Comparison of ENCODE assay signal across 1 cellular context in the genomic region with DNA sequence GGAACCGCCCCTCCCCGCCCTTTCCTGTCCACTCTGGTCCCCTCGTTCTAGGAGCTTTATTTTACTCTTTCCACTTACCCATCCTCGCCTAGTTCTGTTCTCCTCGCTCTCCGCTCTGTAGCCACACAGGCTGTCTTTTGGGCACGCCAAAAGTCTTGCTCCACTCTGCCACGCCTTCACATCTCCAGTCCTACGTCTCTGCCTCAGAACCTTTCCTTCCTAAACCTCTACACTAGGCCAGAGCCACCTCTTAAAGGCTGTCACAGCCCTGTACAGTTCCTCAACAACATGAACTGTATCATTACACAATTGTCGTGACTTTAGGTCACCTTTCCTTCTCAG.
TF ChIP-seq lines count a peak whose summit lies in the region.

No MANE protein-coding gene starts in this region.

TF ChIP-seq in K562, 482 proteins besides CTCF, POLR2A, EP300 and RAD21 (continued from another document):
- TF ChIP-seq CTBP1 (IDR thresholded peaks at IDR 0.05; ENCODE audit: borderline replicate concordance) (0 out of 2 replicates have a peak, but pooled peaks have one; percentile 5), ZNF146 (CRISPR knock-in tag; IDR thresholded peaks at IDR 0.05; ENCODE audit: unreplicated experiment) (no peak), NR2C2 (CRISPR knock-in tag; IDR thresholded peaks at IDR 0.05) (no peak), NR2C2 (tag; IDR thresholded peaks at IDR 0.05) (peak; percentile 93), TAF1 (IDR thresholded peaks at IDR 0.05; ENCODE audit: control insufficient read depth, extremely low read depth, insufficient read depth, low read length, severe bottlenecking) (no peak), XRCC4 (IDR thresholded peaks at IDR 0.05; ENCODE audit: extremely low read depth, insufficient read depth, insufficient read length) (no peak), PHTF2 (CRISPR knock-in tag; IDR thresholded peaks at IDR 0.05) (no peak), ZNF197 (CRISPR knock-in tag; IDR thresholded peaks at IDR 0.05; ENCODE audit: low read depth) (no peak)
- TF ChIP-seq, protein P1, sequence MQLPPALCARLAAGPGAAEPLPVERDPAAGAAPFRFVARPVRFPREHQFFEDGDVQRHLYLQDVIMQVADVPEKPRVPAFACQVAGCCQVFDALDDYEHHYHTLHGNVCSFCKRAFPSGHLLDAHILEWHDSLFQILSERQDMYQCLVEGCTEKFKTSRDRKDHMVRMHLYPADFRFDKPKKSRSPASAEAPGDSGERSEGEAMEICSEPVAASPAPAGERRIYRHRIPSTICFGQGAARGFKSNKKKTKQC (CRISPR knock-in tag; IDR thresholded peaks at IDR 0.05) = no peak
TF ChIP-seq in K562: peak in this region for 33.
